30 cellular contexts compared by ENCODE assay signal in the genomic region with DNA sequence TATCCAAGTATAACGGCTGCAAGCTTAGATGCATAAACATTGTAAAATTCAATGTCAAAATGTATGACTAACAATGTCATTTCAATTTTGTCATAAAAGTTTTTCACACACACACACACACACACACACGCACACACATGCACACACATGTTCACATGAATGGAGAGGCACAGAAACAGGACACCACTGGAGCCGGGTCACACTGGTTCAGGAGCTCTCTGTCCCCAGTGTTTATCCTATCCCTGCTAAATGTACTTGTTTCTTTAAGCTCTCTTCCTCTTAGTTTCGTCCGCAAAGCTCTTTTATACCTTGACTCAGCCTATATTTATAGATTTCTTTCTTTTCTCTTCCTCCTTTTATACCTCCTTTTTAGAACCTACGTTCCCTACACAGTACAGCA.
"Had no signal": no experiment of that assay in that cellular context is flagged by ENCODE, and none has a peak within 500 bp of the region (broad histone marks: within the 10 kb centered on the region; RNA-seq: fewer than 3 reads in every experiment).

No MANE protein-coding gene starts in this region.

- H3K9me3 ChIP-seq: colonic mucosa, gastrocnemius medialis, left lung, lower lobe of right lung, ovary, psoas muscle, suprapubic skin, transverse colon, upper lobe of right lung, uterus had no signal

- DNase-seq: colonic mucosa; effector CD8-positive, alpha-beta T cell; endodermal cell; foreskin fibroblast; gastrocnemius medialis; head of caudate nucleus; kidney; left lung; lower lobe of right lung; naive thymus-derived CD8-positive, alpha-beta T cell; occipital lobe; ovary; posterior cingulate gyrus; psoas muscle; stimulated activated CD4-positive, alpha-beta T cell treated with anti-CD3 and anti-CD28 coated beads, Interleukin-12 subunit alpha, Interleukin-12 subunit beta, amount 100 ng/mL, for 4 hours; stimulated activated CD4-positive, alpha-beta T cell treated with anti-CD3 and anti-CD28 coated beads, Interleukin-1b, Interleukin-23, amount 100 ng/mL, for 48 hours; stimulated activated CD4-positive, alpha-beta T cell treated with anti-CD3 and anti-CD28 coated beads, Interleukin-4, amount 100 ng/mL, for 1 hour; stimulated activated CD8-positive, alpha-beta memory T cell treated with anti-CD3 and anti-CD28 coated beads, Interleukin-4, amount 100 ng/mL, for 48 hours; stimulated activated naive CD4-positive, alpha-beta T cell; stimulated activated naive CD8-positive, alpha-beta T cell treated with anti-CD3 and anti-CD28 coated beads, Interleukin-15, amount 100 ng/mL, for 72 hours; transverse colon; upper lobe of right lung; uterus had no signal

- H3K4me3 ChIP-seq: colonic mucosa, gastrocnemius medialis, hepatocyte, left lung, lower lobe of right lung, ovary, psoas muscle, smooth muscle cell, suprapubic skin, transverse colon, upper lobe of right lung, uterus had no signal

- H3K27ac Mint-ChIP-seq: dendritic cell treated with granulocyte-macrophage colony-stimulating factor and Interleukin-4, amounts not matched to agents 40 ng/mL and 50 ng/mL, for 4 days; endodermal cell; naive thymus-derived CD8-positive, alpha-beta T cell; stimulated activated naive CD8-positive, alpha-beta T cell treated with anti-CD3 and anti-CD28 coated beads, Interleukin-15, amount 100 ng/mL, for 72 hours had no signal

- H3K4me1 ChIP-seq: colonic mucosa, gastrocnemius medialis, left lung, lower lobe of right lung, psoas muscle, suprapubic skin, transverse colon, upper lobe of right lung, uterus had no signal

- ATAC-seq: esophagus mucosa; gastrocnemius medialis; left lung; lower lobe of right lung; naive thymus-derived CD8-positive, alpha-beta T cell; psoas muscle; sciatic nerve; stimulated activated naive CD8-positive, alpha-beta T cell treated with anti-CD3 and anti-CD28 coated beads, Interleukin-15, amount 100 ng/mL, for 72 hours; upper lobe of right lung had no signal

- H3K27ac ChIP-seq: colonic mucosa, epithelial cell of prostate, gastrocnemius medialis, hepatocyte, left lung, lower lobe of right lung, ovary, psoas muscle, suprapubic skin, transverse colon, upper lobe of right lung, uterus had no signal

- H3K36me3 ChIP-seq: colonic mucosa, gastrocnemius medialis, left lung, lower lobe of right lung, ovary, suprapubic skin, transverse colon, upper lobe of right lung, uterus had no signal

- H3K4me1 Mint-ChIP-seq: naive thymus-derived CD8-positive, alpha-beta T cell; stimulated activated naive CD8-positive, alpha-beta T cell treated with anti-CD3 and anti-CD28 coated beads, Interleukin-15, amount 100 ng/mL, for 72 hours had no signal

- H3K36me3 Mint-ChIP-seq: naive thymus-derived CD8-positive, alpha-beta T cell had no signal

- H3K9me3 Mint-ChIP-seq: dendritic cell treated with granulocyte-macrophage colony-stimulating factor and Interleukin-4, amounts not matched to agents 40 ng/mL and 50 ng/mL, for 4 days; endodermal cell; naive thymus-derived CD8-positive, alpha-beta T cell; stimulated activated naive CD8-positive, alpha-beta T cell treated with anti-CD3 and anti-CD28 coated beads, Interleukin-15, amount 100 ng/mL, for 72 hours had no signal

- H3K27me3 ChIP-seq: colonic mucosa, gastrocnemius medialis, ovary, suprapubic skin, transverse colon, uterus had no signal

- H3K4me3 Mint-ChIP-seq: dendritic cell treated with granulocyte-macrophage colony-stimulating factor and Interleukin-4, amounts not matched to agents 40 ng/mL and 50 ng/mL, for 4 days; endodermal cell; naive thymus-derived CD8-positive, alpha-beta T cell; stimulated activated naive CD8-positive, alpha-beta T cell treated with anti-CD3 and anti-CD28 coated beads, Interleukin-15, amount 100 ng/mL, for 72 hours had no signal
